Comparison of ENCODE assay signal across 8 cellular contexts in genomic region chrX:76149842-76150204, GRCh38. TPM values are rescaled to one million over a fixed set of nuclear protein-coding genes. Genes with fewer than 3 reads are reported as not detected.
A peak's percentile ranks its signal among the peaks of the same experiment; 100 is the strongest.
DNase-seq lines count a peak whose midpoint lies in the region; ATAC-seq and TF ChIP-seq lines count a peak whose summit lies in the region.
"Not testable (repeated sequence)": the region's sequence is repeated elsewhere in the genome, so short reads cannot be mapped to it uniquely, and the experiment has no call there.

No MANE protein-coding gene starts in this region.

- not testable (repeated sequence) for H3K9me2 ChIP-seq in PC-9 (ENCODE audit: insufficient read depth)

- H3K4me1 Mint-ChIP-seq in Caco-2 (ENCODE audit: low read depth, unreplicated experiment) = not testable (repeated sequence)

- not testable (repeated sequence) for H3K4me2 ChIP-seq in PC-9

- not testable (repeated sequence) for H3K27me3 Mint-ChIP-seq in Caco-2 (ENCODE audit: insufficient read depth, unreplicated experiment)

- H4K20me1 ChIP-seq in PC-9 (ENCODE audit: insufficient read depth) = not testable (repeated sequence)

- POLR2A ChIA-PET in Caco-2 (lab: Charles Lee); PC-9 (lab: Charles Lee; ENCODE audit: unreplicated experiment): not testable (repeated sequence)

- H3K27ac Mint-ChIP-seq in Caco-2 (ENCODE audit: unreplicated experiment) = not testable (repeated sequence)

- not testable (repeated sequence) for TF ChIP-seq EP300 in gastroesophageal sphincter (IDR thresholded peaks at IDR 0.05)

- H3K9me3 ChIP-seq in Caco-2; PC-9 (ENCODE audit: insufficient read depth, low read depth); gastroesophageal sphincter: not testable (repeated sequence)

- H3K36me3 ChIP-seq in Caco-2 (ENCODE audit: control insufficient read depth, insufficient read depth, low read length); PC-9 (ENCODE audit: low read depth); gastroesophageal sphincter: not testable (repeated sequence)

- not testable (repeated sequence) for TF ChIP-seq POLR2A in gastroesophageal sphincter (IDR thresholded peaks at IDR 0.05)

- H2AFZ ChIP-seq in PC-9 = not testable (repeated sequence)

- H3K4me3 Mint-ChIP-seq in Caco-2 (ENCODE audit: unreplicated experiment) = not testable (repeated sequence)

- not testable (repeated sequence) for H3K27ac ChIP-seq in PC-9, gastroesophageal sphincter

- intact Hi-C loops in Caco-2 (cut with micrococcal nuclease; ENCODE audit: unreplicated experiment) = loop anchor here (5.0 kb wide), 2 partner anchors 102 to 1747 kb away; partner anchors contain the start of genes COX7B and MAGT1
- intact Hi-C loops in PC-9 (cut with micrococcal nuclease; ENCODE audit: unreplicated experiment) = not testable (repeated sequence)

- not testable (repeated sequence) for TF ChIP-seq CTCF in Caco-2 (IDR thresholded peaks at IDR 0.05; ENCODE audit: insufficient read depth in 1 of 2, low read depth in 1 of 2, low read length in 1 of 2, severe bottlenecking in 1 of 2, unreplicated experiment in 1 of 2); PC-9 (conservative IDR thresholded peaks at IDR 0.05); gastroesophageal sphincter (IDR thresholded peaks at IDR 0.05); omental fat pad (IDR thresholded peaks at IDR 0.05)

- H3K27me3 ChIP-seq in Caco-2 (replicated peaks; ENCODE audit: control insufficient read depth, insufficient read depth, low read length); PC-9 (ENCODE audit: insufficient read depth, low read depth); gastroesophageal sphincter: not testable (repeated sequence)

- BruUV-seq in Caco-2 (replicated peaks; lab: Mats Ljungman, UMichigan) = TSS peak; percentile 92
- TSS peak; percentile 97 for BruUV-seq in PC-9 (replicated peaks; lab: Mats Ljungman, UMichigan)

- not testable (repeated sequence) for H3K36me3 Mint-ChIP-seq in Caco-2 (ENCODE audit: insufficient read depth, unreplicated experiment)

- CTCF ChIA-PET in Caco-2 (lab: Charles Lee); PC-9 (lab: Charles Lee): not testable (repeated sequence)

- H3F3A ChIP-seq in PC-9 (ENCODE audit: insufficient read depth, low read depth) = not testable (repeated sequence)

- not testable (repeated sequence) for H3K79me2 ChIP-seq in PC-9 (ENCODE audit: low read depth)

- H3K9me3 Mint-ChIP-seq in Caco-2 (ENCODE audit: unreplicated experiment) = not testable (repeated sequence)

- H3K4me1 ChIP-seq in Caco-2 (peaks cover 12% of the 10 kb centered on the region; the same call in 1 of the 2 replicates), PC-9 (replicated peaks; ENCODE audit: insufficient read depth) (peaks cover 22% of the 10 kb centered on the region), gastroesophageal sphincter (peaks cover 5 to 27% (median 5%) of the 10 kb centered on the region in 3 donors)

- not testable (repeated sequence) for DNase-seq in Caco-2; PC-9; omental fat pad (ENCODE audit: low spot score)

- no CpG with 5 or more reads among the region's 23 CpGs for WGBS in gastroesophageal sphincter (ENCODE audit: low coverage in 1 of 2), 2 donors

- ATAC-seq in GM19043 (IDR thresholded peaks at IDR 0.05; ENCODE audit: low read depth, unreplicated experiment) = peak; percentile 0
- ATAC-seq in GM21526 (IDR thresholded peaks at IDR 0.05; ENCODE audit: low FRiP score, unreplicated experiment) = peak; percentile 6
- ATAC-seq in HG02642 (IDR thresholded peaks at IDR 0.05; ENCODE audit: poor library complexity, unreplicated experiment) = peak; percentile 5
- peak; percentile 2 for ATAC-seq in HG03066 (IDR thresholded peaks at IDR 0.05; ENCODE audit: low read depth, unreplicated experiment)
- peak; percentile 56 for ATAC-seq in gastroesophageal sphincter
- ATAC-seq in omental fat pad (ENCODE audit: low FRiP score) = peak; percentile 40

- not testable (repeated sequence) for H3K4me3 ChIP-seq in Caco-2 (ENCODE audit: low read depth, low read length); PC-9; gastroesophageal sphincter

RNA-seq across cellular contexts. Expression of gene PBDC1, which starts 23.0 kb away (rescaled TPM):
- total RNA-seq in Caco-2 (2022) (43.3 and 43.6 TPM in 2 replicates), PC-9 (2021) (19.0 and 20.9 TPM in 2 replicates), gastroesophageal sphincter (10 to 100 TPM; 12.5 to 25.9 (median 15.8) TPM), omental fat pad (10 to 100 TPM; 10.5 to 28.0 (median 18.9) TPM)

Comparison
In these comparisons a context has a peak if more than half of its experiments do, and no peak if none do; other contexts are left out.
1. ATAC-seq: peak in every context shown above with its lines; median percentile 56 in gastroesophageal sphincter; 40 in omental fat pad; 6 in GM21526; 5 in HG02642; 2 in HG03066; 0 in GM19043.